In the genomic region with DNA sequence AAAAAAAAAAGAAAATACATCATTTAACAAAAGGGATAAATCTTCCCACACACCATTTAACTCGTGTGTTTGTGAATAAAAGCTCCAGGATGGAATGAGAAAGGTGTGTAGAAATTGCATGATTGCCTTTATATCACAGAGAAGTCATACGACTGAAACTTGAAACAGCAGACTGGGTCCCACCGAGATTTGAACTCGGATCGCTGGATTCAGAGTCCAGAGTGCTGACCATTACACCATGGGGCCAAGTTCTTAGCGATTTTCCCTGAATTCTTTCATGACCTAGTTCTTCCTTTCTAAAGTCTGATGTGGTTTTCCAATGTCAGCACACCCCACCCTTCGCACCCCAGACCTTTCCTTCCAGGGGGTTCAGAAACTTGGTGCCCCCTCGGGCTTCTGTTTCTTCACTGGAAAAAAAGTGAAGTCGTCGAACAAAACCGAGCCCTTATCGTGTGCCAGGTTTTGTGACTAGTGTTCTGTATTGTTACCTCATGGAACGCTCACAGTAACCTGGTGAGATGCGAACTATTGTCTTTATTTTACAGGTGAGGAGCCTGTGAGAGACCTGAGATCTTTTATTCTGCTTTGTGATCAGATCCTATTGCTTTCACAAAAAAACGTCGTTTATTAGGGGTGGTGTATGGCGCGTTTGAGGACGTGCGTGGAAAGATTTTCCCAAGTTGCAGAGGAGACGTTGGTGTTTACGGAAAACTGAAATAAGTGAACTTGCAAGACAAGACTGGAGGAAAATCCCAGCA, we compare ENCODE assay signal across 1 cellular context.
TF ChIP-seq lines count a peak whose summit lies in the region.

No MANE protein-coding gene starts in this region.

TF ChIP-seq in HEK293, 187 proteins besides CTCF, POLR2A, EP300 and RAD21 (continued from another document and continues in another):
- no peak for TF ChIP-seq KLF1 (tag by site-specific recombination; IDR thresholded peaks at IDR 0.05)
- 0 out of 2 replicates have a peak, but pooled peaks have one; percentile 21 for TF ChIP-seq ZNF610 (tag by site-specific recombination; IDR thresholded peaks at IDR 0.05; ENCODE audit: borderline replicate concordance)
- TF ChIP-seq KLF9 (tag by site-specific recombination; IDR thresholded peaks at IDR 0.05; ENCODE audit: low read depth): no peak
- TF ChIP-seq, protein P1, sequence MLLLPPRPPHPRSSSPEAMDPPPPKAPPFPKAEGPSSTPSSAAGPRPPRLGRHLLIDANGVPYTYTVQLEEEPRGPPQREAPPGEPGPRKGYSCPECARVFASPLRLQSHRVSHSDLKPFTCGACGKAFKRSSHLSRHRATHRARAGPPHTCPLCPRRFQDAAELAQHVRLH (tag by site-specific recombination; IDR thresholded peaks at IDR 0.05): peak; percentile 67; the same call in 1 of the 2 replicates
- TF ChIP-seq, protein P2, sequence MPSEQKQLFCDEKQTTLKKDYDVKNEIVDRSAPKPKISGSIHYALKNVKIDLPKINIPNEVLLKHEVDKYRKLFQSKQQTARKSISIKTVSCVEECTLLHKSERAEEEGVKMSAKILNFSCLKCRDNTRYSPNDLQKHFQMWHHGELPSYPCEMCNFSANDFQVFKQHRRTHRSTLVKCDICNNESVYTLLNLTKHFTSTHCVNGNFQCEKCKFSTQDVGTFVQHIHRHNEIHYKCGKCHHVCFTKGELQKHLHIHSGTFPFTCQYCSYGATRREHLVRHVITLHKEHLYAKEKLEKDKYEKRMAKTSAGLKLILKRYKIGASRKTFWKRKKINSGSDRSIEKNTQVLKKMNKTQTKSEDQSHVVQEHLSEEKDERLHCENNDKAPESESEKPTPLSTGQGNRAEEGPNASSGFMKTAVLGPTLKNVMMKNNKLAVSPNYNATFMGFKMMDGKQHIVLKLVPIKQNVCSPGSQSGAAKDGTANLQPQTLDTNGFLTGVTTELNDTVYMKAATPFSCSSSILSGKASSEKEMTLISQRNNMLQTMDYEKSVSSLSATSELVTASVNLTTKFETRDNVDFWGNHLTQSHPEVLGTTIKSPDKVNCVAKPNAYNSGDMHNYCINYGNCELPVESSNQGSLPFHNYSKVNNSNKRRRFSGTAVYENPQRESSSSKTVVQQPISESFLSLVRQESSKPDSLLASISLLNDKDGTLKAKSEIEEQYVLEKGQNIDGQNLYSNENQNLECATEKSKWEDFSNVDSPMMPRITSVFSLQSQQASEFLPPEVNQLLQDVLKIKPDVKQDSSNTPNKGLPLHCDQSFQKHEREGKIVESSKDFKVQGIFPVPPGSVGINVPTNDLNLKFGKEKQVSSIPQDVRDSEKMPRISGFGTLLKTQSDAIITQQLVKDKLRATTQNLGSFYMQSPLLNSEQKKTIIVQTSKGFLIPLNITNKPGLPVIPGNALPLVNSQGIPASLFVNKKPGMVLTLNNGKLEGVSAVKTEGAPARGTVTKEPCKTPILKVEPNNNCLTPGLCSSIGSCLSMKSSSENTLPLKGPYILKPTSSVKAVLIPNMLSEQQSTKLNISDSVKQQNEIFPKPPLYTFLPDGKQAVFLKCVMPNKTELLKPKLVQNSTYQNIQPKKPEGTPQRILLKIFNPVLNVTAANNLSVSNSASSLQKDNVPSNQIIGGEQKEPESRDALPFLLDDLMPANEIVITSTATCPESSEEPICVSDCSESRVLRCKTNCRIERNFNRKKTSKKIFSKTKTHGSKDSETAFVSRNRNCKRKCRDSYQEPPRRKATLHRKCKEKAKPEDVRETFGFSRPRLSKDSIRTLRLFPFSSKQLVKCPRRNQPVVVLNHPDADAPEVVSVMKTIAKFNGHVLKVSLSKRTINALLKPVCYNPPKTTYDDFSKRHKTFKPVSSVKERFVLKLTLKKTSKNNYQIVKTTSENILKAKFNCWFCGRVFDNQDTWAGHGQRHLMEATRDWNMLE (tag by site-specific recombination; conservative IDR thresholded peaks at IDR 0.05; ENCODE audit: low read depth): peak; percentile 42; the same call in 1 of the 2 replicates
- no peak for TF ChIP-seq ZNF311 (tag by site-specific recombination; IDR thresholded peaks at IDR 0.05; ENCODE audit: borderline replicate concordance)
- no peak for TF ChIP-seq ZNF114 (tag by site-specific recombination; IDR thresholded peaks at IDR 0.05)
- TF ChIP-seq ZNF548 (tag by site-specific recombination; IDR thresholded peaks at IDR 0.05): no peak
- TF ChIP-seq ZNF621 (tag by site-specific recombination; IDR thresholded peaks at IDR 0.05): no peak
- TF ChIP-seq, protein P3, sequence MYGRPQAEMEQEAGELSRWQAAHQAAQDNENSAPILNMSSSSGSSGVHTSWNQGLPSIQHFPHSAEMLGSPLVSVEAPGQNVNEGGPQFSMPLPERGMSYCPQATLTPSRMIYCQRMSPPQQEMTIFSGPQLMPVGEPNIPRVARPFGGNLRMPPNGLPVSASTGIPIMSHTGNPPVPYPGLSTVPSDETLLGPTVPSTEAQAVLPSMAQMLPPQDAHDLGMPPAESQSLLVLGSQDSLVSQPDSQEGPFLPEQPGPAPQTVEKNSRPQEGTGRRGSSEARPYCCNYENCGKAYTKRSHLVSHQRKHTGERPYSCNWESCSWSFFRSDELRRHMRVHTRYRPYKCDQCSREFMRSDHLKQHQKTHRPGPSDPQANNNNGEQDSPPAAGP (tag by site-specific recombination; IDR thresholded peaks at IDR 0.05): peak; percentile 70; the same call in 1 of the 2 replicates
- 0 out of 2 replicates have a peak, but pooled peaks have one; percentile 34 for TF ChIP-seq GFI1B (tag by site-specific recombination; IDR thresholded peaks at IDR 0.05)
- no peak for TF ChIP-seq ZNF132 (tag by site-specific recombination; IDR thresholded peaks at IDR 0.05; ENCODE audit: borderline replicate concordance)
- TF ChIP-seq, protein P4, sequence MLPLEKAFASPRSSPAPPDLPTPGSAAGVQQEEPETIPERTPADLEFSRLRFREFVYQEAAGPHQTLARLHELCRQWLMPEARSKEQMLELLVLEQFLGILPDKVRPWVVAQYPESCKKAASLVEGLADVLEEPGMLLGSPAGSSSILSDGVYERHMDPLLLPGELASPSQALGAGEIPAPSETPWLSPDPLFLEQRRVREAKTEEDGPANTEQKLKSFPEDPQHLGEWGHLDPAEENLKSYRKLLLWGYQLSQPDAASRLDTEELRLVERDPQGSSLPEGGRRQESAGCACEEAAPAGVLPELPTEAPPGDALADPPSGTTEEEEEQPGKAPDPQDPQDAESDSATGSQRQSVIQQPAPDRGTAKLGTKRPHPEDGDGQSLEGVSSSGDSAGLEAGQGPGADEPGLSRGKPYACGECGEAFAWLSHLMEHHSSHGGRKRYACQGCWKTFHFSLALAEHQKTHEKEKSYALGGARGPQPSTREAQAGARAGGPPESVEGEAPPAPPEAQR (tag by site-specific recombination; IDR thresholded peaks at IDR 0.05): 0 out of 2 replicates have a peak, but pooled peaks have one; percentile 52
- peak; percentile 67 for TF ChIP-seq KLF8 (tag by site-specific recombination; IDR thresholded peaks at IDR 0.05)
- no peak for TF ChIP-seq ZNF16 (tag by site-specific recombination; IDR thresholded peaks at IDR 0.05; ENCODE audit: low read depth)
- peak; percentile 51 for TF ChIP-seq KLF10 (tag by site-specific recombination; IDR thresholded peaks at IDR 0.05)
- no peak for TF ChIP-seq ZNF555 (tag by site-specific recombination; conservative IDR thresholded peaks at IDR 0.05)
- TF ChIP-seq SP2 (tag by site-specific recombination; IDR thresholded peaks at IDR 0.05): no peak
- TF ChIP-seq, protein P5, sequence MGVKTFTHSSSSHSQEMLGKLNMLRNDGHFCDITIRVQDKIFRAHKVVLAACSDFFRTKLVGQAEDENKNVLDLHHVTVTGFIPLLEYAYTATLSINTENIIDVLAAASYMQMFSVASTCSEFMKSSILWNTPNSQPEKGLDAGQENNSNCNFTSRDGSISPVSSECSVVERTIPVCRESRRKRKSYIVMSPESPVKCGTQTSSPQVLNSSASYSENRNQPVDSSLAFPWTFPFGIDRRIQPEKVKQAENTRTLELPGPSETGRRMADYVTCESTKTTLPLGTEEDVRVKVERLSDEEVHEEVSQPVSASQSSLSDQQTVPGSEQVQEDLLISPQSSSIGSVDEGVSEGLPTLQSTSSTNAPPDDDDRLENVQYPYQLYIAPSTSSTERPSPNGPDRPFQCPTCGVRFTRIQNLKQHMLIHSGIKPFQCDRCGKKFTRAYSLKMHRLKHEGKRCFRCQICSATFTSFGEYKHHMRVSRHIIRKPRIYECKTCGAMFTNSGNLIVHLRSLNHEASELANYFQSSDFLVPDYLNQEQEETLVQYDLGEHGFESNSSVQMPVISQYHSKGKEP (tag by site-specific recombination; IDR thresholded peaks at IDR 0.05): peak; percentile 35; the same call in 1 of the 2 replicates
- TF ChIP-seq ZNF558 (tag by site-specific recombination; IDR thresholded peaks at IDR 0.05): peak; percentile 49; the same call in 1 of the 2 replicates
- TF ChIP-seq, protein P6, sequence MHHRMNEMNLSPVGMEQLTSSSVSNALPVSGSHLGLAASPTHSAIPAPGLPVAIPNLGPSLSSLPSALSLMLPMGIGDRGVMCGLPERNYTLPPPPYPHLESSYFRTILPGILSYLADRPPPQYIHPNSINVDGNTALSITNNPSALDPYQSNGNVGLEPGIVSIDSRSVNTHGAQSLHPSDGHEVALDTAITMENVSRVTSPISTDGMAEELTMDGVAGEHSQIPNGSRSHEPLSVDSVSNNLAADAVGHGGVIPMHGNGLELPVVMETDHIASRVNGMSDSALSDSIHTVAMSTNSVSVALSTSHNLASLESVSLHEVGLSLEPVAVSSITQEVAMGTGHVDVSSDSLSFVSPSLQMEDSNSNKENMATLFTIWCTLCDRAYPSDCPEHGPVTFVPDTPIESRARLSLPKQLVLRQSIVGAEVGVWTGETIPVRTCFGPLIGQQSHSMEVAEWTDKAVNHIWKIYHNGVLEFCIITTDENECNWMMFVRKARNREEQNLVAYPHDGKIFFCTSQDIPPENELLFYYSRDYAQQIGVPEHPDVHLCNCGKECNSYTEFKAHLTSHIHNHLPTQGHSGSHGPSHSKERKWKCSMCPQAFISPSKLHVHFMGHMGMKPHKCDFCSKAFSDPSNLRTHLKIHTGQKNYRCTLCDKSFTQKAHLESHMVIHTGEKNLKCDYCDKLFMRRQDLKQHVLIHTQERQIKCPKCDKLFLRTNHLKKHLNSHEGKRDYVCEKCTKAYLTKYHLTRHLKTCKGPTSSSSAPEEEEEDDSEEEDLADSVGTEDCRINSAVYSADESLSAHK (tag by site-specific recombination; IDR thresholded peaks at IDR 0.05): peak; percentile 77; the same call in 1 of the 2 replicates
- TF ChIP-seq MYNN (tag by site-specific recombination; IDR thresholded peaks at IDR 0.05; ENCODE audit: borderline replicate concordance): no peak
- peak; percentile 58 for TF ChIP-seq ZBTB8A (tag by site-specific recombination; IDR thresholded peaks at IDR 0.05)
- TF ChIP-seq, protein P7, sequence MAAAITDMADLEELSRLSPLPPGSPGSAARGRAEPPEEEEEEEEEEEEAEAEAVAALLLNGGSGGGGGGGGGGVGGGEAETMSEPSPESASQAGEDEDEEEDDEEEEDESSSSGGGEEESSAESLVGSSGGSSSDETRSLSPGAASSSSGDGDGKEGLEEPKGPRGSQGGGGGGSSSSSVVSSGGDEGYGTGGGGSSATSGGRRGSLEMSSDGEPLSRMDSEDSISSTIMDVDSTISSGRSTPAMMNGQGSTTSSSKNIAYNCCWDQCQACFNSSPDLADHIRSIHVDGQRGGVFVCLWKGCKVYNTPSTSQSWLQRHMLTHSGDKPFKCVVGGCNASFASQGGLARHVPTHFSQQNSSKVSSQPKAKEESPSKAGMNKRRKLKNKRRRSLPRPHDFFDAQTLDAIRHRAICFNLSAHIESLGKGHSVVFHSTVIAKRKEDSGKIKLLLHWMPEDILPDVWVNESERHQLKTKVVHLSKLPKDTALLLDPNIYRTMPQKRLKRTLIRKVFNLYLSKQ (tag by site-specific recombination; IDR thresholded peaks at IDR 0.05; ENCODE audit: borderline replicate concordance): no peak
- TF ChIP-seq ZNF600 (tag by site-specific recombination; IDR thresholded peaks at IDR 0.05): peak; percentile 73
- TF ChIP-seq ZBTB1 (tag by site-specific recombination; IDR thresholded peaks at IDR 0.05): no peak
- TF ChIP-seq ZFHX2 (tag by site-specific recombination; conservative IDR thresholded peaks at IDR 0.05): no peak; the same call in 1 of the 2 replicates
- TF ChIP-seq, protein P8, sequence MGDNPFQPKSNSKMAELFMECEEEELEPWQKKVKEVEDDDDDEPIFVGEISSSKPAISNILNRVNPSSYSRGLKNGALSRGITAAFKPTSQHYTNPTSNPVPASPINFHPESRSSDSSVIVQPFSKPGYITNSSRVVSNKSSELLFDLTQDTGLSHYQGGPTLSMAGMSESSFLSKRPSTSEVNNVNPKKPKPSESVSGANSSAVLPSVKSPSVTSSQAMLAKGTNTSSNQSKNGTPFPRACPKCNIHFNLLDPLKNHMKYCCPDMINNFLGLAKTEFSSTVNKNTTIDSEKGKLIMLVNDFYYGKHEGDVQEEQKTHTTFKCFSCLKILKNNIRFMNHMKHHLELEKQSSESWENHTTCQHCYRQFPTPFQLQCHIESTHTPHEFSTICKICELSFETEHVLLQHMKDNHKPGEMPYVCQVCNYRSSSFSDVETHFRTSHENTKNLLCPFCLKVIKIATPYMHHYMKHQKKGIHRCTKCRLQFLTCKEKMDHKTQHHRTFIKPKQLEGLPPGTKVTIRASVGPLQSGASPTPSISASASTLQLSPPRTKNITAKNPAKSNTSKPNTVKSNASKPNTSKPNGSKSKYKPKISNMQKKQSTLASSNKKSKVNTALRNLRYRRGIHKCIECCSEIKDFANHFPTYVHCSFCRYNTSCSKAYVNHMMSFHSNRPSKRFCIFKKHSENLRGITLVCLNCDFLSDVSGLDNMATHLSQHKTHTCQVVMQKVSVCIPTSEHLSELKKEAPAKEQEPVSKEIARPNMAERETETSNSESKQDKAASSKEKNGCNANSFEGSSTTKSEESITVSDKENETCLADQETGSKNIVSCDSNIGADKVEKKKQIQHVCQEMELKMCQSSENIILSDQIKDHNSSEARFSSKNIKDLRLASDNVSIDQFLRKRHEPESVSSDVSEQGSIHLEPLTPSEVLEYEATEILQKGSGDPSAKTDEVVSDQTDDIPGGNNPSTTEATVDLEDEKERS (tag by site-specific recombination; IDR thresholded peaks at IDR 0.05): peak; percentile 52; the same call in 1 of the 2 replicates
- no peak for TF ChIP-seq ZNF292 (tag by site-specific recombination; IDR thresholded peaks at IDR 0.05; ENCODE audit: borderline replicate concordance, low read depth)
- TF ChIP-seq, protein P9, sequence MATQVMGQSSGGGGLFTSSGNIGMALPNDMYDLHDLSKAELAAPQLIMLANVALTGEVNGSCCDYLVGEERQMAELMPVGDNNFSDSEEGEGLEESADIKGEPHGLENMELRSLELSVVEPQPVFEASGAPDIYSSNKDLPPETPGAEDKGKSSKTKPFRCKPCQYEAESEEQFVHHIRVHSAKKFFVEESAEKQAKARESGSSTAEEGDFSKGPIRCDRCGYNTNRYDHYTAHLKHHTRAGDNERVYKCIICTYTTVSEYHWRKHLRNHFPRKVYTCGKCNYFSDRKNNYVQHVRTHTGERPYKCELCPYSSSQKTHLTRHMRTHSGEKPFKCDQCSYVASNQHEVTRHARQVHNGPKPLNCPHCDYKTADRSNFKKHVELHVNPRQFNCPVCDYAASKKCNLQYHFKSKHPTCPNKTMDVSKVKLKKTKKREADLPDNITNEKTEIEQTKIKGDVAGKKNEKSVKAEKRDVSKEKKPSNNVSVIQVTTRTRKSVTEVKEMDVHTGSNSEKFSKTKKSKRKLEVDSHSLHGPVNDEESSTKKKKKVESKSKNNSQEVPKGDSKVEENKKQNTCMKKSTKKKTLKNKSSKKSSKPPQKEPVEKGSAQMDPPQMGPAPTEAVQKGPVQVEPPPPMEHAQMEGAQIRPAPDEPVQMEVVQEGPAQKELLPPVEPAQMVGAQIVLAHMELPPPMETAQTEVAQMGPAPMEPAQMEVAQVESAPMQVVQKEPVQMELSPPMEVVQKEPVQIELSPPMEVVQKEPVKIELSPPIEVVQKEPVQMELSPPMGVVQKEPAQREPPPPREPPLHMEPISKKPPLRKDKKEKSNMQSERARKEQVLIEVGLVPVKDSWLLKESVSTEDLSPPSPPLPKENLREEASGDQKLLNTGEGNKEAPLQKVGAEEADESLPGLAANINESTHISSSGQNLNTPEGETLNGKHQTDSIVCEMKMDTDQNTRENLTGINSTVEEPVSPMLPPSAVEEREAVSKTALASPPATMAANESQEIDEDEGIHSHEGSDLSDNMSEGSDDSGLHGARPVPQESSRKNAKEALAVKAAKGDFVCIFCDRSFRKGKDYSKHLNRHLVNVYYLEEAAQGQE (tag by site-specific recombination; IDR thresholded peaks at IDR 0.05): peak; percentile 72
- TF ChIP-seq BCL11A (tag by site-specific recombination; IDR thresholded peaks at IDR 0.05; ENCODE audit: low read depth): peak; percentile 83
